In the genomic region with DNA sequence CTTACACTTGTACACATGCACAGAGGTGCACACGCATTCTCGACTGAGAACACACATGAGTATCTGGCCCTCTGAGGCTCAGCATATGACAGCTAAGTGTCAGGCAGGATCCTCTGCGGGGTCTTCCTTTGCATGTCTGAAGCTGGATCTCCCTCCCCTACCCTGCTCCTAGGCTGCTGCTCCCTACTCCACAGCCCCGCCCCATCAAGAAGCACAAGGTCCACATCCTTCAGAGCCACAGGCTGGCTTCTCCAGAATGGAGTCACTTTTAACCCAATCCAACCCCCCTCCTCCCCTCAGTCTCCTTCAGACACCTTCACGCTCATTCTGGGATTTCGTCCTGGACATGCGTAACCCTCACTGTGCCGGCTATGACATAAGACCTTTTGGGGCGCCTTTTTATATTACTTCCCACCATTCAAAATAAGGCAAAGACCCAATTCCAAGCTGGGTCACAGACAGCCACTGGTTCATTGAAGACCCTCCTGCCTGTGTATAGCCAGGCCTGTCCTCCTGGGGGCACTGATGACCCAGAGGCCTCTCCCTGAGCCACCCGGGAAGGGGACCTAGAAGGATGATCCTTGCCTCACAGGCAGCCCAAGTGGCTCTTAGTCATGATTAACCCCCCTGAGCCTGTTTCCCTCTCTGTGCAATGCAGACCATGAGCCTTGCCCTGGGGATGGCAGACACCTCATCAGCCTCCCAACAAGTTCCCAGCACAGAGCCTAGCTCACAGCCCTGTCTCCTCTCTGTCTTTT, we compare ENCODE assay signal across 14 cellular contexts. TPM values are rescaled to one million over a fixed set of nuclear protein-coding genes. Genes with fewer than 3 reads are reported as not detected.
DNase-seq lines count a peak whose midpoint lies in the region; ATAC-seq, FAIRE-seq and TF ChIP-seq lines count a peak whose summit lies in the region.
"Had no signal": no experiment of that assay in that cellular context is flagged by ENCODE, and none has a peak within 500 bp of the region (broad histone marks: within the 10 kb centered on the region; RNA-seq: fewer than 3 reads in every experiment).

No MANE protein-coding gene starts in this region.

- FAIRE-seq in D721Med (lab: Jason Lieb, UNC), result no peak

- H3K36me3 Mint-ChIP-seq in natural killer cell, result no peaks in the 10 kb centered on the region
- H3K36me3 Mint-ChIP-seq in natural killer cell treated with Interleukin-12 subunit alpha and Interleukin-12 subunit beta and Interleukin-15 and Interleukin-18, amount 100 ng/mL, for 72 hours, result no peaks in the 10 kb centered on the region

- H3K36me3 ChIP-seq in iPS-20b (ENCODE audit: insufficient read depth, low read depth, low read length) (no peaks in the 10 kb centered on the region), psoas muscle (ENCODE audit: insufficient read depth in 1 of 2, low read depth in 1 of 2) (no peaks in the 10 kb centered on the region)
- H3K36me3 ChIP-seq: Peyer's patch, uterus had no signal

- ATAC-seq in natural killer cell (no peak), GM19328 (IDR thresholded peaks at IDR 0.05; ENCODE audit: unreplicated experiment) (no peak), psoas muscle (no peak)
- ATAC-seq in natural killer cell treated with Interleukin-12 subunit alpha and Interleukin-12 subunit beta and Interleukin-15 and Interleukin-18, amount 100 ng/mL, for 72 hours, result no peak
- ATAC-seq: esophagus mucosa, HCT116 had no signal

- H3K4me3 ChIP-seq in iPS-20b (ENCODE audit: low read length) (peak overlapping the region; percentile 86; the same call in 1 of the 2 replicates), psoas muscle (no peak overlapping the region)

- H3K9me3 ChIP-seq in iPS-20b (ENCODE audit: insufficient read depth, low read depth, low read length) (no peaks in the 10 kb centered on the region), psoas muscle (no peaks in the 10 kb centered on the region)
- H3K9me3 ChIP-seq: Peyer's patch, uterus had no signal

- H3K27ac Mint-ChIP-seq in natural killer cell, result peak overlapping the region; percentile 67 to 84
- H3K27ac Mint-ChIP-seq in natural killer cell treated with Interleukin-12 subunit alpha and Interleukin-12 subunit beta and Interleukin-15 and Interleukin-18, amount 100 ng/mL, for 72 hours, result no peak overlapping the region

- POLR2A ChIA-PET in RWPE1 (lab: Yijun Ruan, JAX; ENCODE audit: low non-redundant PET), result no interaction called here

- H3K4me3 Mint-ChIP-seq in natural killer cell, result peak overlapping the region; percentile 71
- no peak overlapping the region for H3K4me3 Mint-ChIP-seq in natural killer cell treated with Interleukin-12 subunit alpha and Interleukin-12 subunit beta and Interleukin-15 and Interleukin-18, amount 100 ng/mL, for 72 hours

- TF ChIP-seq CTCF in natural killer cell (IDR thresholded peaks at IDR 0.05) (no peak), RWPE1 (conservative IDR thresholded peaks at IDR 0.05; ENCODE audit: low read depth) (no peak), D721Med (IDR thresholded peaks at IDR 0.05; ENCODE audit: insufficient read depth, missing control alignments) (no peak), psoas muscle (IDR thresholded peaks at IDR 0.05) (no peak)

- peaks cover 0 to 8% of the 10 kb centered on the region in 2 donors for H3K27me3 Mint-ChIP-seq in natural killer cell (ENCODE audit: low read depth in 2 of 2)
- peaks cover 0 to 3% of the 10 kb centered on the region in 2 donors for H3K27me3 Mint-ChIP-seq in natural killer cell treated with Interleukin-12 subunit alpha and Interleukin-12 subunit beta and Interleukin-15 and Interleukin-18, amount 100 ng/mL, for 72 hours

- H3K27me3 ChIP-seq in iPS-20b (ENCODE audit: insufficient read depth, low read length) (peaks cover 26% of the 10 kb centered on the region), psoas muscle (ENCODE audit: insufficient read depth in 3 of 3, low read length in 2 of 3) (peaks cover 0 to 28% (median 23%) of the 10 kb centered on the region in 3 donors)
- H3K27me3 ChIP-seq: uterus had no signal

- no peaks in the 10 kb centered on the region for H3K9me3 Mint-ChIP-seq in natural killer cell
- H3K9me3 Mint-ChIP-seq in natural killer cell treated with Interleukin-12 subunit alpha and Interleukin-12 subunit beta and Interleukin-15 and Interleukin-18, amount 100 ng/mL, for 72 hours, result no peaks in the 10 kb centered on the region

- H3K4me1 ChIP-seq in iPS-20b (ENCODE audit: insufficient read depth, low read length) (peaks cover 24% of the 10 kb centered on the region), psoas muscle (peaks cover 19% of the 10 kb centered on the region)

- H3K4me1 Mint-ChIP-seq in natural killer cell, result peaks cover 14 to 51% of the 10 kb centered on the region in 2 donors
- peaks cover 11 to 29% of the 10 kb centered on the region in 2 donors for H3K4me1 Mint-ChIP-seq in natural killer cell treated with Interleukin-12 subunit alpha and Interleukin-12 subunit beta and Interleukin-15 and Interleukin-18, amount 100 ng/mL, for 72 hours (ENCODE audit: low read depth in 2 of 2)

- DNase-seq in natural killer cell (no peak), RWPE1 (ENCODE audit: low spot score) (no peak), D721Med (ENCODE audit: insufficient read length, low spot score) (no peak), psoas muscle (no peak)
- no peak for DNase-seq in natural killer cell treated with Interleukin-12 subunit alpha and Interleukin-12 subunit beta and Interleukin-15 and Interleukin-18, amount 100 ng/mL, for 72 hours (ENCODE audit: low spot score)
- DNase-seq in central memory CD4-positive, alpha-beta T cell, result no peak
- DNase-seq: activated T-cell treated with anti-CD3 and anti-CD28 coated beads, Interleukin-2, amount 50 U/mL, for 1 hour; Karpas-422; uterus had no signal

- CTCF ChIA-PET in RWPE1 (lab: Yijun Ruan, JAX), result interaction anchor here (0.6 to 1.3 kb wide), 4 partner anchors 11 to 977 kb away, joined by 3 to 5 read pairs (median 3); no protein-coding TSS in a partner anchor

- peak overlapping the region; percentile 76; the same call in 1 of the 2 replicates for H3K9ac ChIP-seq in iPS-20b (ENCODE audit: low read depth, low read length)

- WGBS in psoas muscle, 3 donors, result 86 to 89% (median 87%) methylated on average over 10 of the region's 10 CpGs

- H3K27ac ChIP-seq in RWPE1 (peak overlapping the region; percentile 70), iPS-20b (ENCODE audit: low read length) (no peak overlapping the region), psoas muscle (no peak overlapping the region)
- H3K27ac ChIP-seq: uterus had no signal

- intact Hi-C loops in natural killer cell (cut with micrococcal nuclease) (loop anchor here (5.0 kb wide), 1 partner anchor 203 kb away; no protein-coding TSS in a partner anchor), psoas muscle (cut with DNase I) (no loop called here)

RNA-seq across cellular contexts. Expression of a gene that starts 4.7 kb away (rescaled TPM):
- total RNA-seq in natural killer cell, result 10 to 100 TPM in 2 of 3 donors, 1 to 10 TPM in 1; 7.6 to 19.9 (median 12.8) TPM
- total RNA-seq in natural killer cell treated with Interleukin-12 subunit alpha and Interleukin-12 subunit beta and Interleukin-15 and Interleukin-18, amount 100 ng/mL, for 72 hours, result 1 to 10 TPM in 1 of 2 donors, not detected in 1; 1.2 TPM
- total RNA-seq in psoas muscle, result 1 to 10 TPM in 3 of 4 donors, under 1 TPM in 1; 0.61 to 1.8 (median 1.2) TPM
- polyA plus RNA-seq in psoas muscle, result under 1 TPM; 0.44 to 0.73 (median 0.65) TPM

RNA-seq across cellular contexts. Expression of a gene that starts 55.6 kb away (rescaled TPM):
- total RNA-seq in natural killer cell (under 1 TPM in 1 of 3 donors, not detected in 2; 0.14 TPM), psoas muscle (10 to 100 TPM in 1 of 4 donors, 1 to 10 TPM in 3; 6.1 to 14.2 (median 8.4) TPM)
- total RNA-seq in natural killer cell treated with Interleukin-12 subunit alpha and Interleukin-12 subunit beta and Interleukin-15 and Interleukin-18, amount 100 ng/mL, for 72 hours, result 1 to 10 TPM in 1 of 2 donors, under 1 TPM in 1; 0.73 to 1.6 TPM
- polyA plus RNA-seq in psoas muscle, result 1 to 10 TPM; 2.9 to 4.1 (median 3.5) TPM

RNA-seq across cellular contexts. Expression of a gene that starts 56.4 kb away (rescaled TPM):
- total RNA-seq in natural killer cell (under 1 TPM in 2 of 3 donors, not detected in 1; 0.54 to 0.68 TPM), psoas muscle (under 1 TPM in 2 of 4 donors, not detected in 2; 0.15 to 0.32 TPM)
- not detected for total RNA-seq in natural killer cell treated with Interleukin-12 subunit alpha and Interleukin-12 subunit beta and Interleukin-15 and Interleukin-18, amount 100 ng/mL, for 72 hours
- polyA plus RNA-seq in psoas muscle, result 1 to 10 TPM in 1 of 3 donors, under 1 TPM in 2; 0.05 to 2.5 (median 0.08) TPM

Comparison
In these comparisons a context has a peak if more than half of its experiments do, and no peak if none do; other contexts are left out.
1. H3K27ac Mint-ChIP-seq: peak in natural killer cell (2 of 2); none in natural killer cell treated with Interleukin-12 subunit alpha and Interleukin-12 subunit beta and Interleukin-15 and Interleukin-18, amount 100 ng/mL, for 72 hours (0 of 2).